Comparison of ENCODE assay signal across 13 cellular contexts in the genomic region with DNA sequence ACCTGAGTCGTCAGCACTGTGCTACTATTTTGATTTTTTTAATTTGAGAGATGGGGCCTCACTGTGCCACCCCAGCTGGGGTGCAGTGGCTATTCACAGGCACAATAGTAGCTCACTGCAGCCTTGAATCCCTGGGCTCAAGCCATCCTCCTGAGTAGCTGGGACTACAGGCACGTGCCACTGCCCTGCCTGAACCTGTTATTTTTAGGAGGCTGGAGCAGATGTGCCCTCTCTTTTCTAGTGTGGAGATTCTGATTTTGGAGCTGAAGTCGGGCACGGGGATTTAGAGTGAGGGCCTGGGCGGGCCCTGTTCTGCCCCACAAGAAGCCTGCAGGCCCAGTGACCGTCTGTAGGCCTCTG. TPM values are rescaled to one million over a fixed set of nuclear protein-coding genes. Genes with fewer than 3 reads are reported as not detected.
A peak's percentile ranks its signal among the peaks of the same experiment; 100 is the strongest.
DNase-seq lines count a peak whose midpoint lies in the region; ATAC-seq, FAIRE-seq and TF ChIP-seq lines count a peak whose summit lies in the region.
"Had no signal": no experiment of that assay in that cellular context is flagged by ENCODE, and none has a peak within 500 bp of the region (broad histone marks: within the 10 kb centered on the region; RNA-seq: fewer than 3 reads in every experiment).

No MANE protein-coding gene starts in this region.

- peak overlapping the region in 1 of 2 experiments; percentile 12; a peak in 2 of 4 replicates for H4K8ac ChIP-seq in IMR-90 (ENCODE audit: low read depth in 2 of 2, low read length in 2 of 2)

- H3K4me2 ChIP-seq in A549, result no peak overlapping the region
- no peak overlapping the region for H3K4me2 ChIP-seq in IMR-90 (ENCODE audit: low read depth, low read length)
- H3K4me2 ChIP-seq: neural progenitor cell had no signal

- H2AK9ac ChIP-seq in IMR-90 (replicated peaks; ENCODE audit: low read depth, low read length, poor library complexity), result no peak overlapping the region

- in situ Hi-C loops in IMR-90 (cut with MboI; ENCODE audit: low sequenced_read_pairs), result no loop called here

- 0 out of 3 replicates have a peak overlapping the region, but pooled peaks have one; percentile 13 for H2BK15ac ChIP-seq in IMR-90 (ENCODE audit: low read depth, low read length)

- ATAC-seq in A549, result no peak
- ATAC-seq in IMR-90 (ENCODE audit: low read depth), result no peak
- no peak for ATAC-seq in CD4-positive, alpha-beta T cell (ENCODE audit: poor library complexity)
- ATAC-seq in T-helper 17 cell, result no peak

- peak overlapping the region; percentile 59 for H3K4me3 Mint-ChIP-seq in dendritic cell treated with granulocyte-macrophage colony-stimulating factor and Interleukin-4, amounts not matched to agents 40 ng/mL and 50 ng/mL, for 4 days
- H3K4me3 Mint-ChIP-seq in CD4-positive, alpha-beta T cell, result no peak overlapping the region
- no peak overlapping the region for H3K4me3 Mint-ChIP-seq in T-helper 17 cell
- H3K4me3 Mint-ChIP-seq: CD4-positive, CD25-positive, alpha-beta regulatory T cell; neural progenitor cell had no signal

- TF ChIP-seq POLR2A in A549 (IDR thresholded peaks at IDR 0.05; ENCODE audit: low read length), result no peak
- no peak for TF ChIP-seq POLR2A in IMR-90 (IDR thresholded peaks at IDR 0.05; ENCODE audit: low read depth, low read length)

- H4K5ac ChIP-seq in IMR-90 (ENCODE audit: low read depth, low read length), result peak overlapping the region; percentile 38; the same call in 1 of the 2 replicates

- H2AK5ac ChIP-seq in IMR-90 (ENCODE audit: low read depth, low read length), result peak overlapping the region; percentile 43; the same call in 1 of the 2 replicates

- no peak for FAIRE-seq in A549 (lab: Jason Lieb, UNC)

- no peaks in the 10 kb centered on the region for H3K27me3 ChIP-seq in IMR-90 (ENCODE audit: control insufficient read depth, insufficient read depth, low read length)
- no peaks in the 10 kb centered on the region for H3K27me3 ChIP-seq in neutrophil
- H3K27me3 ChIP-seq in WERI-Rb-1 (ENCODE audit: insufficient read depth, low read depth, severe bottlenecking), result no peaks in the 10 kb centered on the region
- H3K27me3 ChIP-seq in CD4-positive, alpha-beta T cell (ENCODE audit: control insufficient read depth, insufficient read depth, low read length), result no peaks in the 10 kb centered on the region
- H3K27me3 ChIP-seq: neural progenitor cell had no signal

- H3K27ac ChIP-seq in A549, result peak overlapping the region; percentile 24 to 67; a peak in 3 of 6 replicates
- peak overlapping the region; percentile 12; the same call in 1 of the 2 replicates for H3K27ac ChIP-seq in IMR-90 (ENCODE audit: insufficient read depth, low read length)
- peak overlapping the region; percentile 93 for H3K27ac ChIP-seq in neutrophil
- H3K27ac ChIP-seq in WERI-Rb-1, result no peak overlapping the region
- H3K27ac ChIP-seq in CD4-positive, alpha-beta T cell (ENCODE audit: low read depth, low read length), result no peak overlapping the region
- H3K27ac ChIP-seq: neural progenitor cell, VCaP had no signal

- H3K27ac Mint-ChIP-seq in dendritic cell treated with granulocyte-macrophage colony-stimulating factor and Interleukin-4, amounts not matched to agents 40 ng/mL and 50 ng/mL, for 4 days, result peak overlapping the region; percentile 96
- H3K27ac Mint-ChIP-seq in CD4-positive, alpha-beta T cell, result no peak overlapping the region
- no peak overlapping the region for H3K27ac Mint-ChIP-seq in T-helper 17 cell
- H3K27ac Mint-ChIP-seq: neural progenitor cell had no signal

- dilution Hi-C loops in IMR-90 (cut with HindIII; ENCODE audit: low sequenced_read_pairs, unreplicated experiment), result no loop called here

- H2AFZ ChIP-seq in IMR-90 (replicated peaks; ENCODE audit: low read length, poor library complexity), result no peak overlapping the region
- H2AFZ ChIP-seq: neural progenitor cell had no signal

- intact Hi-C loops in IMR-90 (cut with micrococcal nuclease), result loop anchor here (5.0 kb wide), 1 partner anchor 33 kb away; the partner anchor contains the start of gene SLC25A29
- intact Hi-C loops in dendritic cell treated with granulocyte-macrophage colony-stimulating factor and Interleukin-4, amounts not matched to agents 40 ng/mL and 50 ng/mL, for 4 days (cut with micrococcal nuclease), result loop anchor here (5.0 kb wide), 1 partner anchor 33 kb away; the partner anchor contains the start of gene SLC25A29
- intact Hi-C loops in CD4-positive, alpha-beta T cell (cut with DNase I, micrococcal nuclease), result no loop called here

- no peak for DNase-seq in A549 (ENCODE audit: low read depth in 1 of 2, low spot score in 1 of 2)
- no peak for DNase-seq in IMR-90
- no peak for DNase-seq in WERI-Rb-1
- no peak for DNase-seq in CD4-positive, alpha-beta T cell
- no peak for DNase-seq in activated effector memory CD4-positive, alpha-beta T cell treated with anti-CD3 and anti-CD28 coated beads, Interleukin-2, amount 50 U/mL, for 16 hours
- DNase-seq in T-helper 17 cell, result no peak
- DNase-seq: amniotic stem cell; CD4-positive, CD25-positive, alpha-beta regulatory T cell had no signal

- H3K18ac ChIP-seq in IMR-90 (ENCODE audit: low read depth, low read length), result peak overlapping the region; percentile 33

- TF ChIP-seq RAD21 in A549 (conservative IDR thresholded peaks at IDR 0.05 in 1 of 2, IDR thresholded peaks at IDR 0.05 in 1 of 2) (no peak), IMR-90 (IDR thresholded peaks at IDR 0.05; ENCODE audit: low read length) (no peak)

- H3K9me3 Mint-ChIP-seq in dendritic cell treated with granulocyte-macrophage colony-stimulating factor and Interleukin-4, amounts not matched to agents 40 ng/mL and 50 ng/mL, for 4 days, result no peaks in the 10 kb centered on the region
- no peaks in the 10 kb centered on the region for H3K9me3 Mint-ChIP-seq in CD4-positive, alpha-beta T cell
- H3K9me3 Mint-ChIP-seq: CD4-positive, CD25-positive, alpha-beta regulatory T cell had no signal

- no peak overlapping the region for H3K56ac ChIP-seq in IMR-90 (ENCODE audit: extremely low read depth, insufficient read depth, low read length)

- no peak overlapping the region for H3K4me3 ChIP-seq in A549
- no peak overlapping the region for H3K4me3 ChIP-seq in IMR-90 (ENCODE audit: insufficient read depth, low read depth, low read length)
- no peak overlapping the region for H3K4me3 ChIP-seq in neutrophil (ENCODE audit: low read depth in 1 of 2, low read length in 1 of 2)
- no peak overlapping the region for H3K4me3 ChIP-seq in WERI-Rb-1 (ENCODE audit: low read depth, low read length)
- H3K4me3 ChIP-seq: neural progenitor cell had no signal

- H3K4me1 ChIP-seq in A549 (peaks cover 16% of the 10 kb centered on the region), IMR-90 (ENCODE audit: control insufficient read depth, insufficient read depth, low read length) (peaks cover 12% of the 10 kb centered on the region), neutrophil (ENCODE audit: control insufficient read depth in 1 of 2, insufficient read depth in 1 of 2, low read depth in 1 of 2, low read length in 1 of 2) (peaks cover 21 to 22% of the 10 kb centered on the region in 2 experiments)
- H3K4me1 ChIP-seq: neural progenitor cell had no signal

- POLR2A ChIA-PET in A549 (lab: Yijun Ruan, JAX) (interaction anchor here (0.6 kb wide), 1 partner anchor 10 kb away, joined by 4 read pairs; no protein-coding TSS in a partner anchor), IMR-90 (lab: Charles Lee; ENCODE audit: unreplicated experiment) (no interaction called here)
- POLR2A ChIA-PET in CD4-positive, alpha-beta T cell (lab: Charles Lee), result no interaction called here

- peaks cover 93% of the 10 kb centered on the region for H3K36me3 Mint-ChIP-seq in dendritic cell treated with granulocyte-macrophage colony-stimulating factor and Interleukin-4, amounts not matched to agents 40 ng/mL and 50 ng/mL, for 4 days (ENCODE audit: low read depth)
- H3K36me3 Mint-ChIP-seq in CD4-positive, alpha-beta T cell (ENCODE audit: low read depth), result peaks cover 57% of the 10 kb centered on the region
- peaks cover 7% of the 10 kb centered on the region for H3K36me3 Mint-ChIP-seq in T-helper 17 cell (ENCODE audit: low read depth)

- H3K36me3 ChIP-seq in IMR-90 (ENCODE audit: control insufficient read depth, insufficient read depth, low read length), result peaks cover 56% of the 10 kb centered on the region
- peaks cover 56% of the 10 kb centered on the region for H3K36me3 ChIP-seq in neutrophil
- H3K36me3 ChIP-seq in WERI-Rb-1, result peaks cover 20% of the 10 kb centered on the region
- H3K36me3 ChIP-seq: neural progenitor cell had no signal

- H3K23ac ChIP-seq in IMR-90 (ENCODE audit: low read depth, low read length), result no peak overlapping the region

- 75% methylated on average over 6 of the region's 6 CpGs for WGBS in A549 (ENCODE audit: missing lambda C conversion rate)
- 67% methylated on average over 3 of the region's 6 CpGs; no CpG with 5 or more reads in 1 of the 2 experiments for WGBS in IMR-90 (ENCODE audit: extremely low coverage in 2 of 2, insufficient read length in 1 of 2), 2 experiments

- H3K27me3 Mint-ChIP-seq in dendritic cell treated with granulocyte-macrophage colony-stimulating factor and Interleukin-4, amounts not matched to agents 40 ng/mL and 50 ng/mL, for 4 days, result no peaks in the 10 kb centered on the region
- no peaks in the 10 kb centered on the region for H3K27me3 Mint-ChIP-seq in CD4-positive, alpha-beta T cell
- no peaks in the 10 kb centered on the region for H3K27me3 Mint-ChIP-seq in T-helper 17 cell
- H3K27me3 Mint-ChIP-seq: CD4-positive, CD25-positive, alpha-beta regulatory T cell had no signal

- BruUV-seq in IMR-90 (replicated peaks; lab: Mats Ljungman, UMichigan), result TSS peak; percentile 24

- H3K9me1 ChIP-seq in IMR-90 (ENCODE audit: insufficient read depth, low read length), result peaks cover 28% of the 10 kb centered on the region

- H3K4ac ChIP-seq in IMR-90 (ENCODE audit: low read depth, low read length), result no peak overlapping the region

- peaks cover 6% of the 10 kb centered on the region for H4K20me1 ChIP-seq in IMR-90 (ENCODE audit: insufficient read depth, low read length)

- H2BK20ac ChIP-seq in IMR-90 (ENCODE audit: low read depth, low read length), result 0 out of 2 replicates have a peak overlapping the region, but pooled peaks have one; percentile 30

- CTCF ChIA-PET in A549 (lab: Yijun Ruan, JAX), result interaction anchor here (1.2 to 1.8 kb wide), 2 partner anchors 9 to 13 kb away, joined by 3 to 5 read pairs; no protein-coding TSS in a partner anchor
- CTCF ChIA-PET in IMR-90 (lab: Yijun Ruan, JAX), result no interaction called here
- CTCF ChIA-PET in CD4-positive, alpha-beta T cell (lab: Charles Lee), result no interaction called here

- no peak for TF ChIP-seq EP300 in A549 (IDR thresholded peaks at IDR 0.05)

- H2BK120ac ChIP-seq in IMR-90 (ENCODE audit: low read depth, low read length), result peak overlapping the region; percentile 16; the same call in 1 of the 2 replicates

- H3K4me1 Mint-ChIP-seq in dendritic cell treated with granulocyte-macrophage colony-stimulating factor and Interleukin-4, amounts not matched to agents 40 ng/mL and 50 ng/mL, for 4 days (ENCODE audit: low read depth), result peaks cover 53% of the 10 kb centered on the region
- H3K4me1 Mint-ChIP-seq in CD4-positive, alpha-beta T cell (ENCODE audit: low read depth), result no peaks in the 10 kb centered on the region
- peaks cover 7% of the 10 kb centered on the region for H3K4me1 Mint-ChIP-seq in T-helper 17 cell
- H3K4me1 Mint-ChIP-seq: neural progenitor cell had no signal

- peak overlapping the region; percentile 61; the same call in 1 of the 2 replicates for H4K91ac ChIP-seq in IMR-90 (ENCODE audit: insufficient read depth, low read depth, low read length)

- TF ChIP-seq CTCF in A549 (IDR thresholded peaks at IDR 0.05) (no peak), IMR-90 (conservative IDR thresholded peaks at IDR 0.05; ENCODE audit: low read depth, low read length) (no peak), neutrophil (IDR thresholded peaks at IDR 0.05) (no peak), WERI-Rb-1 (IDR thresholded peaks at IDR 0.05; ENCODE audit: low read depth, low read length) (no peak)
- TF ChIP-seq CTCF in CD4-positive, alpha-beta T cell (IDR thresholded peaks at IDR 0.05), result no peak

- H2BK5ac ChIP-seq in IMR-90 (ENCODE audit: low read depth, low read length, poor library complexity, severe bottlenecking), result peak overlapping the region; percentile 98

- H3K9ac ChIP-seq in IMR-90 (ENCODE audit: low read depth, low read length), result no peak overlapping the region
- H3K9ac ChIP-seq: neural progenitor cell had no signal

- H3K14ac ChIP-seq in IMR-90 (replicated peaks; ENCODE audit: low read depth, low read length), result no peak overlapping the region

- H3K79me1 ChIP-seq in IMR-90 (ENCODE audit: low read depth in 1 of 2, low read length in 2 of 2), result peaks cover 2 to 14% of the 10 kb centered on the region in 2 experiments; a peak in 3 of 4 replicates

- no peaks in the 10 kb centered on the region for H3K9me3 ChIP-seq in A549
- H3K9me3 ChIP-seq in IMR-90 (ENCODE audit: control insufficient read depth, insufficient read depth, low read length), result no peaks in the 10 kb centered on the region
- H3K9me3 ChIP-seq in neutrophil, result no peaks in the 10 kb centered on the region
- no peaks in the 10 kb centered on the region for H3K9me3 ChIP-seq in WERI-Rb-1 (ENCODE audit: severe bottlenecking)
- H3K9me3 ChIP-seq in CD4-positive, alpha-beta T cell (ENCODE audit: control insufficient read depth, low read length), result no peaks in the 10 kb centered on the region
- H3K9me3 ChIP-seq in T-helper 17 cell (ENCODE audit: control insufficient read depth, low read length, poor library complexity, severe bottlenecking), result no peaks in the 10 kb centered on the region

RNA-seq across cellular contexts. Expression of gene SLC25A47, which starts 17.3 kb away (rescaled TPM):
- not detected in 2 replicates for polyA plus RNA-seq in A549 (2011; rRNA removed)
- polyA plus RNA-seq in A549 (2012; cell fraction: cytosol; rRNA removed), result not detected in 2 replicates
- polyA plus RNA-seq in A549 (2012; cell fraction: nucleus; rRNA removed), result 0.06 TPM in 2 replicates
- not detected in 3 replicates for polyA plus RNA-seq in A549 (2017; fragmentation: RNase III; extraction: RNeasy Plus Mini Kit Qiagen cat#74134 plus additional on column Dnase treatment)
- polyA minus RNA-seq in A549 (2011; rRNA and poly(A)+ RNA removed), result not detected in 2 replicates
- not detected in 2 replicates for total RNA-seq in IMR-90 (2012; rRNA removed)
- polyA plus RNA-seq in IMR-90 (2012; rRNA removed), result not detected in 2 replicates
- 0.02 TPM in 1 of 2 replicates, not detected in the other for polyA plus RNA-seq in IMR-90 (2012; cell fraction: cytosol; rRNA removed)
- 0.10 TPM in 1 of 2 replicates, not detected in the other for polyA plus RNA-seq in IMR-90 (2012; cell fraction: nucleus; rRNA removed; ENCODE audit: low replicate concordance)
- total RNA-seq in CD4-positive, alpha-beta T cell, result not detected
- total RNA-seq in T-helper 17 cell, result not detected
- total RNA-seq: CD4-positive, CD25-positive, alpha-beta regulatory T cell; RPMI7951 had no signal
- polyA plus RNA-seq: CD4-positive, CD25-positive, alpha-beta regulatory T cell had no signal

RNA-seq across cellular contexts. Expression of gene SLC25A29, which starts 34.2 kb away (rescaled TPM):
- 6.3 and 6.6 TPM in 2 replicates for polyA plus RNA-seq in A549 (2011; rRNA removed)
- polyA plus RNA-seq in A549 (2012; cell fraction: cytosol; rRNA removed), result 10.4 and 15.5 TPM in 2 replicates
- 47.7 and 76.9 TPM in 2 replicates for polyA plus RNA-seq in A549 (2012; cell fraction: nucleus; rRNA removed)
- 11.2 to 15.4 TPM (median 15.1 TPM) in 3 replicates for polyA plus RNA-seq in A549 (2017; fragmentation: RNase III; extraction: RNeasy Plus Mini Kit Qiagen cat#74134 plus additional on column Dnase treatment)
- polyA minus RNA-seq in A549 (2011; rRNA and poly(A)+ RNA removed), result 6.0 and 6.2 TPM in 2 replicates
- 6.5 and 6.9 TPM in 2 replicates for total RNA-seq in IMR-90 (2012; rRNA removed)
- polyA plus RNA-seq in IMR-90 (2012; rRNA removed), result 37.7 and 42.6 TPM in 2 replicates
- polyA plus RNA-seq in IMR-90 (2012; cell fraction: cytosol; rRNA removed), result 17.9 and 46.0 TPM in 2 replicates
- 218 and 643 TPM in 2 replicates for polyA plus RNA-seq in IMR-90 (2012; cell fraction: nucleus; rRNA removed; ENCODE audit: low replicate concordance)
- 1 to 10 TPM; 2.5 TPM for total RNA-seq in CD4-positive, alpha-beta T cell
- total RNA-seq in T-helper 17 cell, result 1 to 10 TPM; 3.7 to 5.9 TPM

RNA-seq across cellular contexts. Expression of gene WDR25, which starts 35.9 kb away (rescaled TPM):
- 7.8 and 8.9 TPM in 2 replicates for polyA plus RNA-seq in A549 (2011; rRNA removed)
- 8.0 and 9.7 TPM in 2 replicates for polyA plus RNA-seq in A549 (2012; cell fraction: cytosol; rRNA removed)
- polyA plus RNA-seq in A549 (2012; cell fraction: nucleus; rRNA removed), result 13.9 and 17.7 TPM in 2 replicates
- polyA plus RNA-seq in A549 (2017; fragmentation: RNase III; extraction: RNeasy Plus Mini Kit Qiagen cat#74134 plus additional on column Dnase treatment), result 6.2 to 7.0 TPM (median 6.8 TPM) in 3 replicates
- 10.3 and 11.0 TPM in 2 replicates for polyA minus RNA-seq in A549 (2011; rRNA and poly(A)+ RNA removed)
- total RNA-seq in IMR-90 (2012; rRNA removed), result 22.5 and 25.8 TPM in 2 replicates
- 16.6 and 16.9 TPM in 2 replicates for polyA plus RNA-seq in IMR-90 (2012; rRNA removed)
- 14.0 and 18.1 TPM in 2 replicates for polyA plus RNA-seq in IMR-90 (2012; cell fraction: cytosol; rRNA removed)
- 9.9 and 11.9 TPM in 2 replicates for polyA plus RNA-seq in IMR-90 (2012; cell fraction: nucleus; rRNA removed; ENCODE audit: low replicate concordance)
- 1 to 10 TPM; 2.0 to 2.4 TPM for total RNA-seq in CD4-positive, alpha-beta T cell
- 1 to 10 TPM; 5.7 to 6.5 TPM for total RNA-seq in T-helper 17 cell

Comparison
In these comparisons a context has a peak if more than half of its experiments do, and no peak if none do; other contexts are left out.
1. H3K27ac ChIP-seq: peak in A549 (2 of 2), IMR-90 (single experiment) and neutrophil (single experiment); none in WERI-Rb-1 (single experiment) and CD4-positive, alpha-beta T cell (single experiment).
2. intact Hi-C loops: an anchor here in IMR-90 (5.0 kb wide) and dendritic cell treated with granulocyte-macrophage colony-stimulating factor and Interleukin-4, amounts not matched to agents 40 ng/mL and 50 ng/mL, for 4 days (5.0 kb wide); none called in CD4-positive, alpha-beta T cell.